In the genomic region with DNA sequence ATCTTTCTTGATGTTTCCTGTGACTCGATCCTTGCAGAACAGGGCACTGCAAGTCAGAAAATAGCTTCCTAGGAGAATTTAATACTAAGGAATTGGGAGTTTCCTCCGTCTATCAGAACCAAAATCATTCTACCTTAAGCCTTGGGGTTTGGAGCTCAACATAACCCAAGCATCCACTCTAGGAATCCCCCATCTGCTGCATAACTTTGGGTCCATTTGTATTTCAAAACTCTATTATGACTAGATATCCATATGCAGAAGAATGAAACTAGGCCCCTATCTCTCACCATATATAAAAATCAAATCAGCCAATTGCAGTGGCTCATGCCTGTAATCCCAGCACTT, we compare ENCODE assay signal across 10 cellular contexts.
DNase-seq lines count a peak whose midpoint lies in the region; ATAC-seq and TF ChIP-seq lines count a peak whose summit lies in the region.
"Had no signal": no experiment of that assay in that cellular context is flagged by ENCODE, and none has a peak within 500 bp of the region (broad histone marks: within the 10 kb centered on the region; RNA-seq: fewer than 3 reads in every experiment).

No MANE protein-coding gene starts in this region.

- no peaks in the 10 kb centered on the region for H3K27me3 Mint-ChIP-seq in T-helper 2 cell treated with Interferon-gamma antibody and Interleukin-4, amounts not matched to agents 5 μg/mL and 100 μg/mL, for 36 hours (ENCODE audit: low read depth)

- no peak overlapping the region for H3K4me3 ChIP-seq in osteoblast (ENCODE audit: insufficient read depth, low read length)
- H3K4me3 ChIP-seq: esophagus muscularis mucosa had no signal

- ATAC-seq in HG02610 (IDR thresholded peaks at IDR 0.05; ENCODE audit: unreplicated experiment): peak; percentile 31

- H4K20me1 ChIP-seq in osteoblast (ENCODE audit: insufficient read depth, low read length): no peaks in the 10 kb centered on the region

- H3K27me3 ChIP-seq in osteoblast (ENCODE audit: insufficient read depth, low read length): no peaks in the 10 kb centered on the region
- H3K27me3 ChIP-seq: esophagus muscularis mucosa had no signal

- H3K36me3 Mint-ChIP-seq in T-helper 2 cell treated with Interferon-gamma antibody and Interleukin-4, amounts not matched to agents 5 μg/mL and 100 μg/mL, for 36 hours (ENCODE audit: low read depth): peaks cover 14% of the 10 kb centered on the region

- peaks cover 24% of the 10 kb centered on the region for H3K4me1 ChIP-seq in osteoblast (ENCODE audit: insufficient read depth, low read length)

- POLR2A ChIA-PET in RWPE1 (lab: Yijun Ruan, JAX; ENCODE audit: low non-redundant PET): no interaction called here

- no peaks in the 10 kb centered on the region for H3K9me3 ChIP-seq in osteoblast (ENCODE audit: low read depth, low read length)

- TF ChIP-seq CTCF in RWPE1 (conservative IDR thresholded peaks at IDR 0.05; ENCODE audit: low read depth): no peak
- no peak for TF ChIP-seq CTCF in osteoblast (IDR thresholded peaks at IDR 0.05; ENCODE audit: extremely low read depth, low read depth, low read length)

- peaks cover 51% of the 10 kb centered on the region for H3K4me1 Mint-ChIP-seq in T-helper 2 cell treated with Interferon-gamma antibody and Interleukin-4, amounts not matched to agents 5 μg/mL and 100 μg/mL, for 36 hours (ENCODE audit: low read depth)

- peaks cover 11% of the 10 kb centered on the region for H3K9me3 Mint-ChIP-seq in T-helper 2 cell treated with Interferon-gamma antibody and Interleukin-4, amounts not matched to agents 5 μg/mL and 100 μg/mL, for 36 hours

- peak overlapping the region; percentile 86 for H3K27ac Mint-ChIP-seq in T-helper 2 cell treated with Interferon-gamma antibody and Interleukin-4, amounts not matched to agents 5 μg/mL and 100 μg/mL, for 36 hours

- H3K27ac ChIP-seq in RWPE1: peak overlapping the region; percentile 44
- H3K27ac ChIP-seq in osteoblast (ENCODE audit: low read depth, low read length): peak overlapping the region; percentile 64
- H3K27ac ChIP-seq: esophagus muscularis mucosa had no signal

- peak overlapping the region; percentile 64 for H3K4me3 Mint-ChIP-seq in T-helper 2 cell treated with Interferon-gamma antibody and Interleukin-4, amounts not matched to agents 5 μg/mL and 100 μg/mL, for 36 hours

- H3K79me2 ChIP-seq in osteoblast (ENCODE audit: insufficient read depth, low read length): no peaks in the 10 kb centered on the region

- H3K36me3 ChIP-seq in osteoblast (ENCODE audit: insufficient read depth, low read length): no peaks in the 10 kb centered on the region
- H3K36me3 ChIP-seq: esophagus muscularis mucosa had no signal

- peak overlapping the region; percentile 44 for H3K4me2 ChIP-seq in osteoblast (ENCODE audit: insufficient read depth, low read length)

- H2AFZ ChIP-seq in osteoblast (ENCODE audit: low read length): peak overlapping the region; percentile 13

- CTCF ChIA-PET in RWPE1 (lab: Yijun Ruan, JAX): interaction anchor here (0.5 to 1.3 kb wide), 3 partner anchors 12 to 85 kb away, joined by 3 to 6 read pairs (median 3); no protein-coding TSS in a partner anchor

- no peak for DNase-seq in T-helper 2 cell treated with Interferon-gamma antibody and Interleukin-4, amounts not matched to agents 5 μg/mL and 100 μg/mL, for 36 hours (ENCODE audit: low spot score)
- no peak for DNase-seq in T-helper 2 cell
- DNase-seq in RWPE1 (ENCODE audit: low spot score): no peak
- DNase-seq in osteoblast (ENCODE audit: insufficient read length, low spot score, missing footprints): no peak
- DNase-seq in NCI-H345 (lab: John Stamatoyannopoulos, UW): no peak
- no peak for DNase-seq in UCSD-AML1 (lab: John Stamatoyannopoulos, UW; ENCODE audit: unreplicated experiment)
- no peak for DNase-seq in NCI-H1417 treated with DMSO at 0.1 percent for 48 hours (lab: John Stamatoyannopoulos, UW)
- DNase-seq: posterior cingulate gyrus had no signal
